Comparison of ENCODE assay signal across 1 cellular context in the genomic region with DNA sequence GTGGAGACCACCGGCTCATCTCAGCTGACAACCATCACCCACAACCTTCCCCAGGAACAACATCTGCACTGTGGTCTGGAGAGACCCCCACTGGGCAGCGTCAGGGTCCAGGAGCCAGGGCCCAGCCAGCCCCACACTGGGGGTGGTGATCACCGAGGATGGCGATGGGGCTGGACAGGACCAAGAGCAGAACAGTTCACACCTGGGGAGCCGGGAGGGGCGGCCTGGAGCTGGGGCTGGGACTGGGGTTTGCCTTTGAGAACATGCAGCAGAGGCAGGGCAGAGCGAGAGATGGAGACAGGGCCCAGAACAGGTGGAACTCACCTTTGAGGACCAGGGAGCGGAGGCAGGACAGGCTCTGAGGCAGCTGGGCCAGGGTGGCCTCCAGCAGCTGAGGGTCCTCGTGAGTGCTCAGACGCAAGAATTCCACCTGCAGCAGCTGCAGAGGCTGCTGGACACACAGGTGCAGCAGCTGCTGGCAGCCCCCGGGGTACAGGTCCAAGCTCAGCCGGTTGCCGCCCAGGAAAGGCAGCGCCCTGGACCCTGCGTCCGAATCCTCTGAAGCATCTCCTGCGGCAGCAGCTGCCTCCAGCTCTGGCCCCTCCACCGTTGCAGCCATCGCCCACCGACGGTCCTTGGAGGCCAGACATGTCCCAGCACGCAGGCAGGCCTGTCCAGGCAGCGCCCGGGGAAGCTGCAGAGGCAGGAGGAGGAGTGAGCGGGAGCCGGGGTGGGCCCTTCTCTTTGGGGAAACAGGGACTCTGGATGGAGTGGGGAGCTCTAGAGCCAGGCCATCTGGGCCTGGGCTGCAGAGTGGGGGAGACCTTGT.
TF ChIP-seq lines count a peak whose summit lies in the region.

No MANE protein-coding gene starts in this region.

TF ChIP-seq in GM23338, 12 proteins besides CTCF, POLR2A, EP300 and RAD21 (continued from another document):
- TF ChIP-seq, protein P1, sequence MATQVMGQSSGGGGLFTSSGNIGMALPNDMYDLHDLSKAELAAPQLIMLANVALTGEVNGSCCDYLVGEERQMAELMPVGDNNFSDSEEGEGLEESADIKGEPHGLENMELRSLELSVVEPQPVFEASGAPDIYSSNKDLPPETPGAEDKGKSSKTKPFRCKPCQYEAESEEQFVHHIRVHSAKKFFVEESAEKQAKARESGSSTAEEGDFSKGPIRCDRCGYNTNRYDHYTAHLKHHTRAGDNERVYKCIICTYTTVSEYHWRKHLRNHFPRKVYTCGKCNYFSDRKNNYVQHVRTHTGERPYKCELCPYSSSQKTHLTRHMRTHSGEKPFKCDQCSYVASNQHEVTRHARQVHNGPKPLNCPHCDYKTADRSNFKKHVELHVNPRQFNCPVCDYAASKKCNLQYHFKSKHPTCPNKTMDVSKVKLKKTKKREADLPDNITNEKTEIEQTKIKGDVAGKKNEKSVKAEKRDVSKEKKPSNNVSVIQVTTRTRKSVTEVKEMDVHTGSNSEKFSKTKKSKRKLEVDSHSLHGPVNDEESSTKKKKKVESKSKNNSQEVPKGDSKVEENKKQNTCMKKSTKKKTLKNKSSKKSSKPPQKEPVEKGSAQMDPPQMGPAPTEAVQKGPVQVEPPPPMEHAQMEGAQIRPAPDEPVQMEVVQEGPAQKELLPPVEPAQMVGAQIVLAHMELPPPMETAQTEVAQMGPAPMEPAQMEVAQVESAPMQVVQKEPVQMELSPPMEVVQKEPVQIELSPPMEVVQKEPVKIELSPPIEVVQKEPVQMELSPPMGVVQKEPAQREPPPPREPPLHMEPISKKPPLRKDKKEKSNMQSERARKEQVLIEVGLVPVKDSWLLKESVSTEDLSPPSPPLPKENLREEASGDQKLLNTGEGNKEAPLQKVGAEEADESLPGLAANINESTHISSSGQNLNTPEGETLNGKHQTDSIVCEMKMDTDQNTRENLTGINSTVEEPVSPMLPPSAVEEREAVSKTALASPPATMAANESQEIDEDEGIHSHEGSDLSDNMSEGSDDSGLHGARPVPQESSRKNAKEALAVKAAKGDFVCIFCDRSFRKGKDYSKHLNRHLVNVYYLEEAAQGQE (IDR thresholded peaks at IDR 0.05; ENCODE audit: unreplicated experiment) = no peak
- TF ChIP-seq STAT1 (IDR thresholded peaks at IDR 0.05; ENCODE audit: unreplicated experiment) = no peak
